ENCODE assay signal across 17 cellular contexts in the genomic region with DNA sequence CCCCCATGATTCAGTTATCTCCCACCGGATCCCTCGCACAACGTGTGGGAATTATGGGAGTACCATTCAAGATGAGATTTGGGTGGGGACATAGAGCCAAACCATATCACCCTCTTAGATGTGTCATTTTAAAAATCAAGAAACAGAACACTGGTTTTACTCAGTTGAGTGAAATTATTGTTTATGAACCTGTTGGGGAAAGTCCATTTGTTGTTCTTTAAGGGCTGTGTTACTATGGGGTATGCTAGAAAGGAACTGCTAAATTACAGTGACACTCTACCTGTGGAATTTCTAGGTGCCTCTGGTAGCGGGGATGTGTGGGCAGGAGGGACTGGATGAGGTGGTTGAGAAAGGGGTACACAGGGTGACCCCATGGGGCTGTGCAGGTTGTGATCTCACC. TPM values are rescaled to one million over a fixed set of nuclear protein-coding genes. Genes with fewer than 3 reads are reported as not detected.
DNase-seq lines count a peak whose midpoint lies in the region; ATAC-seq and TF ChIP-seq lines count a peak whose summit lies in the region.
"Had no signal": no experiment of that assay in that cellular context is flagged by ENCODE, and none has a peak within 500 bp of the region (broad histone marks: within the 10 kb centered on the region; RNA-seq: fewer than 3 reads in every experiment).

No MANE protein-coding gene starts in this region.

- intact Hi-C loops in CD14-positive monocyte (cut with micrococcal nuclease): no loop called here
- intact Hi-C loops in natural killer cell (cut with micrococcal nuclease): no loop called here
- intact Hi-C loops in colonic mucosa (cut with DNase I): no loop called here
- intact Hi-C loops in spleen (cut with DNase I; ENCODE audit: low total_unique reads): no loop called here

- peaks cover 66 to 85% of the 10 kb centered on the region in 2 donors for H3K36me3 Mint-ChIP-seq in CD14-positive monocyte
- no peaks in the 10 kb centered on the region for H3K36me3 Mint-ChIP-seq in T-helper 17 cell (ENCODE audit: low read depth)
- H3K36me3 Mint-ChIP-seq in natural killer cell: no peaks in the 10 kb centered on the region

- TF ChIP-seq CTCF in CD14-positive monocyte (IDR thresholded peaks at IDR 0.05): no peak
- no peak for TF ChIP-seq CTCF in natural killer cell (IDR thresholded peaks at IDR 0.05)
- TF ChIP-seq CTCF in colonic mucosa (IDR thresholded peaks at IDR 0.05): no peak
- no peak for TF ChIP-seq CTCF in spleen (IDR thresholded peaks at IDR 0.05 in 8 of 11, conservative IDR thresholded peaks at IDR 0.05 in 3 of 11)

- H3K4me1 Mint-ChIP-seq in CD14-positive monocyte (peaks cover 92% of the 10 kb centered on the region), T-helper 17 cell (peaks cover 16% of the 10 kb centered on the region), natural killer cell (peaks cover 41 to 54% of the 10 kb centered on the region in 2 donors)

- H3K4me1 ChIP-seq in colonic mucosa: no peaks in the 10 kb centered on the region
- peaks cover 0 to 70% (median 29%) of the 10 kb centered on the region in 6 donors for H3K4me1 ChIP-seq in spleen
- H3K4me1 ChIP-seq: A549, HAP-1 had no signal

- DNase-seq in activated CD4-positive, alpha-beta T cell treated with anti-CD3 and anti-CD28 coated beads, Interleukin-2, amount 50 U/mL, for 48 hours: peak; percentile 10 to 20
- DNase-seq in activated CD4-positive, alpha-beta T cell treated with anti-CD3 and anti-CD28 coated beads for 1 hour: no peak
- DNase-seq in CD14-positive monocyte (ENCODE audit: low spot score) (no peak), T-helper 17 cell (no peak), natural killer cell (no peak), NCI-H2081 (lab: John Stamatoyannopoulos, UW) (no peak), colonic mucosa (no peak), spleen (no peak)
- DNase-seq: DMS79 treated with DMSO at 0.1 percent for 48 hours, NCI-H1436, NCI-H2029 treated with DMSO at 0.1 percent for 48 hours, NCI-H510A treated with DMSO at 0.1 percent for 48 hours, PC-9 had no signal

- H3K27me3 ChIP-seq in colonic mucosa: no peaks in the 10 kb centered on the region
- H3K27me3 ChIP-seq in spleen (replicated peaks in 1 of 7): no peaks in the 10 kb centered on the region

- H3K4me3 ChIP-seq in colonic mucosa: no peak overlapping the region
- peak overlapping the region in 1 of 8 donors; percentile 3 for H3K4me3 ChIP-seq in spleen
- H3K4me3 ChIP-seq: A549, HAP-1, PC-9 had no signal

- H3K27ac Mint-ChIP-seq in CD14-positive monocyte (peak overlapping the region; percentile 87 to 95 (median 91)), T-helper 17 cell (peak overlapping the region; percentile 3), natural killer cell (peak overlapping the region; percentile 15 to 68)

- ATAC-seq in T-helper 17 cell (peak; percentile 32), natural killer cell (no peak)
- ATAC-seq: A549 had no signal

- peaks cover 0 to 5% (median 2%) of the 10 kb centered on the region in 7 donors for H3K9me3 Mint-ChIP-seq in CD14-positive monocyte
- no peaks in the 10 kb centered on the region for H3K9me3 Mint-ChIP-seq in natural killer cell

- no peaks in the 10 kb centered on the region for H3K9me3 ChIP-seq in T-helper 17 cell (ENCODE audit: control insufficient read depth, low read length, poor library complexity, severe bottlenecking)
- no peaks in the 10 kb centered on the region for H3K9me3 ChIP-seq in colonic mucosa
- no peaks in the 10 kb centered on the region for H3K9me3 ChIP-seq in spleen
- H3K9me3 ChIP-seq: A549, HAP-1 had no signal

- 85 to 95% (median 89%) methylated on average over 4 of the region's 4 CpGs for WGBS in spleen, 5 donors

- H3K4me3 Mint-ChIP-seq in CD14-positive monocyte: peak overlapping the region in 1 of 2 donors; percentile 48
- H3K4me3 Mint-ChIP-seq in T-helper 17 cell: peak overlapping the region; percentile 31
- H3K4me3 Mint-ChIP-seq in natural killer cell: peak overlapping the region; percentile 6

- TF ChIP-seq POLR2A in spleen (IDR thresholded peaks at IDR 0.05): no peak

- H3K27me3 Mint-ChIP-seq in CD14-positive monocyte (ENCODE audit: low read depth in 3 of 3) (no peaks in the 10 kb centered on the region), T-helper 17 cell (no peaks in the 10 kb centered on the region), natural killer cell (ENCODE audit: low read depth in 2 of 2) (no peaks in the 10 kb centered on the region)

- no peak overlapping the region for H3K9ac ChIP-seq in colonic mucosa (ENCODE audit: low read depth in 2 of 2, low read length in 2 of 2)
- H3K9ac ChIP-seq: KMS-11 had no signal

- no peak overlapping the region for H3K27ac ChIP-seq in colonic mucosa
- peak overlapping the region in 3 of 8 donors; percentile 52 to 60 (median 54) for H3K27ac ChIP-seq in spleen
- H3K27ac ChIP-seq: A549, C4-2B, KMS-11, PC-9 had no signal

- H3K36me3 ChIP-seq in colonic mucosa (no peaks in the 10 kb centered on the region), spleen (peaks cover 0 to 40% (median 0%) of the 10 kb centered on the region in 6 donors)
- H3K36me3 ChIP-seq: HAP-1 had no signal

RNA-seq across cellular contexts. Expression of a gene that starts 28.9 kb away (rescaled TPM):
- polyA plus RNA-seq in CD14-positive monocyte (100 to 1,000 TPM; 276 to 372 TPM), spleen (10 to 100 TPM in 1 of 3 donors, 1 to 10 TPM in 2; 5.9 to 14.4 (median 9.3) TPM)
- total RNA-seq in T-helper 17 cell (10 to 100 TPM; 16.1 to 26.7 TPM), natural killer cell (10 to 100 TPM; 21.9 to 38.3 (median 34.2) TPM), colonic mucosa (1 to 10 TPM in 1 of 2 donors, under 1 TPM in 1; 0.59 to 3.8 TPM), spleen (10 to 100 TPM; 34.8 to 76.0 (median 52.0) TPM)

Comparison
In these comparisons a context has a peak if more than half of its experiments do, and no peak if none do; other contexts are left out.
1. DNase-seq: peak in activated CD4-positive, alpha-beta T cell treated with anti-CD3 and anti-CD28 coated beads, Interleukin-2, amount 50 U/mL, for 48 hours (2 of 2); none in activated CD4-positive, alpha-beta T cell treated with anti-CD3 and anti-CD28 coated beads for 1 hour (single experiment), CD14-positive monocyte (single experiment), T-helper 17 cell (0 of 3), natural killer cell (single experiment), NCI-H2081 (0 of 2), colonic mucosa (single experiment) and spleen (single experiment).
2. H3K27ac Mint-ChIP-seq: peak in every context shown above with its lines; median percentile 91 in CD14-positive monocyte; 42 in natural killer cell; 3 in T-helper 17 cell.